In genomic region chr15:99098426-99098825, GRCh38 we compare ENCODE assay signal across 11 cellular contexts. TPM values are rescaled to one million over a fixed set of nuclear protein-coding genes. Genes with fewer than 3 reads are reported as not detected.
A peak's percentile ranks its signal among the peaks of the same experiment; 100 is the strongest.
DNase-seq lines count a peak whose midpoint lies in the region; TF ChIP-seq lines count a peak whose summit lies in the region.
"Had no signal": no experiment of that assay in that cellular context is flagged by ENCODE, and none has a peak within 500 bp of the region (broad histone marks: within the 10 kb centered on the region; RNA-seq: fewer than 3 reads in every experiment).

No MANE protein-coding gene starts in this region.

- peak; percentile 8 for DNase-seq in activated CD4-positive, CD25-positive, alpha-beta regulatory T cell treated with anti-CD3 and anti-CD28 coated beads, Interleukin-2, amount 50 U/mL, for 72 hours
- DNase-seq in activated CD4-positive, CD25-positive, alpha-beta regulatory T cell (lab: John Stamatoyannopoulos, UW): no peak
- peak; percentile 4 for DNase-seq in H7
- DNase-seq in esophagus squamous epithelium (lab: John Stamatoyannopoulos, UW): no peak
- DNase-seq in mesenteric fat pad (ENCODE audit: low spot score): peak; percentile 47
- no peak for DNase-seq in glomerular visceral epithelial cell (ENCODE audit: extremely low spot score)
- no peak for DNase-seq in Kasumi-1 (lab: John Stamatoyannopoulos, UW)
- no peak for DNase-seq in T1000 (lab: John Stamatoyannopoulos, UW)
- DNase-seq: Caco-2 had no signal

- H3K4me3 ChIP-seq in H7 (ENCODE audit: insufficient read depth, low read depth, low read length): no peak overlapping the region
- peak overlapping the region in 1 of 4 donors; percentile 59 for H3K4me3 ChIP-seq in esophagus squamous epithelium

- H3K36me3 ChIP-seq in H7 (replicated peaks; ENCODE audit: control insufficient read depth, insufficient read depth, low read length) (no peaks in the 10 kb centered on the region), esophagus squamous epithelium (no peaks in the 10 kb centered on the region)

- no peak for TF ChIP-seq CTCF in esophagus squamous epithelium (IDR thresholded peaks at IDR 0.05)

- H3K4me1 ChIP-seq in esophagus squamous epithelium: peaks cover 4 to 10% (median 6%) of the 10 kb centered on the region in 3 donors
- H3K4me1 ChIP-seq: Caco-2 had no signal

- H3K27me3 ChIP-seq in H7 (ENCODE audit: control insufficient read depth, insufficient read depth, low read length) (peaks cover 18% of the 10 kb centered on the region), esophagus squamous epithelium (peaks cover 0 to 56% (median 0%) of the 10 kb centered on the region in 4 donors)

- 72 to 96% methylated on average over 5 to 12 of the region's 12 CpGs for WGBS in esophagus squamous epithelium, 2 donors

- TF ChIP-seq POLR2A in esophagus squamous epithelium (IDR thresholded peaks at IDR 0.05): no peak

- intact Hi-C loops in esophagus squamous epithelium (cut with DNase I): no loop called here

- H3K27ac ChIP-seq in esophagus squamous epithelium: peak overlapping the region; percentile 32 to 80 (median 80)
- H3K27ac ChIP-seq: 22Rv1 had no signal

- no peaks in the 10 kb centered on the region for H3K9me3 ChIP-seq in esophagus squamous epithelium
- H3K9me3 ChIP-seq: Caco-2 had no signal

RNA-seq across cellular contexts. Expression of gene SYNM, which starts 6.5 kb away (rescaled TPM):
- total RNA-seq in H7 (2014; rRNA removed; shearing (Covaris generic)): 2.1 and 2.8 TPM in 2 replicates
- total RNA-seq in esophagus squamous epithelium (100 to 1,000 TPM in 1 of 4 donors, 10 to 100 TPM in 3; 18.1 to 262 (median 42.0) TPM), mesenteric fat pad (36.4 TPM)
- total RNA-seq: HT-29 had no signal

Comparison
In these comparisons a context has a peak if more than half of its experiments do, and no peak if none do; other contexts are left out.
1. DNase-seq: peak in activated CD4-positive, CD25-positive, alpha-beta regulatory T cell treated with anti-CD3 and anti-CD28 coated beads, Interleukin-2, amount 50 U/mL, for 72 hours (single experiment), H7 (single experiment) and mesenteric fat pad (single experiment); none in activated CD4-positive, CD25-positive, alpha-beta regulatory T cell (0 of 4), esophagus squamous epithelium (single experiment), glomerular visceral epithelial cell (single experiment), Kasumi-1 (0 of 2) and T1000 (single experiment).